ENCODE assay signal across 8 cellular contexts in genomic region chr22:23895599-23896144, GRCh38. TPM values are rescaled to one million over a fixed set of nuclear protein-coding genes. Genes with fewer than 3 reads are reported as not detected.
DNase-seq lines count a peak whose midpoint lies in the region; ATAC-seq and TF ChIP-seq lines count a peak whose summit lies in the region.

No MANE protein-coding gene starts in this region.

- no peak overlapping the region for H2BK15ac ChIP-seq in IMR-90 (ENCODE audit: low read depth, low read length)

- H3K4me3 ChIP-seq in IMR-90 (ENCODE audit: insufficient read depth, low read depth, low read length) (peak overlapping the region; percentile 94), cardiac fibroblast (replicated peaks in 1 of 2; ENCODE audit: low read depth in 2 of 2, low read length in 2 of 2) (peak overlapping the region; percentile 78 to 92), mucosa of stomach (ENCODE audit: low read length) (no peak overlapping the region)

- peak overlapping the region; percentile 100 for H2AK9ac ChIP-seq in IMR-90 (replicated peaks; ENCODE audit: low read depth, low read length, poor library complexity)

- H3K9me1 ChIP-seq in IMR-90 (ENCODE audit: insufficient read depth, low read length) = peaks cover 21% of the 10 kb centered on the region

- no peak for TF ChIP-seq CTCF in 22Rv1 (IDR thresholded peaks at IDR 0.05)
- no peak for TF ChIP-seq CTCF in IMR-90 (conservative IDR thresholded peaks at IDR 0.05; ENCODE audit: low read depth, low read length)
- TF ChIP-seq CTCF in cardiac fibroblast (IDR thresholded peaks at IDR 0.05; ENCODE audit: low read depth, low read length) = no peak

- H3K23ac ChIP-seq in IMR-90 (ENCODE audit: low read depth, low read length) = peak overlapping the region; percentile 59; the same call in 1 of the 2 replicates

- in situ Hi-C loops in IMR-90 (cut with MboI; ENCODE audit: low sequenced_read_pairs) = no loop called here

- H3K4me1 ChIP-seq in IMR-90 (ENCODE audit: control insufficient read depth, insufficient read depth, low read length) = peaks cover 12% of the 10 kb centered on the region
- peaks cover 19% of the 10 kb centered on the region for H3K4me1 ChIP-seq in mucosa of stomach (ENCODE audit: control insufficient read depth, insufficient read depth, low read length)

- no CpG with 5 or more reads among the region's 16 CpGs for WGBS in IMR-90 (ENCODE audit: extremely low coverage in 2 of 2, insufficient read length in 1 of 2), 2 experiments

- peak overlapping the region; percentile 87; the same call in 1 of the 2 replicates for H4K91ac ChIP-seq in IMR-90 (ENCODE audit: insufficient read depth, low read depth, low read length)

- H3K4me2 ChIP-seq in IMR-90 (ENCODE audit: low read depth, low read length) = peak overlapping the region; percentile 76

- H3K9ac ChIP-seq in IMR-90 (ENCODE audit: low read depth, low read length) (peak overlapping the region; percentile 96), mucosa of stomach (ENCODE audit: low read length) (peak overlapping the region; percentile 89)

- H3K9me3 ChIP-seq in IMR-90 (ENCODE audit: control insufficient read depth, insufficient read depth, low read length) = no peaks in the 10 kb centered on the region
- no peaks in the 10 kb centered on the region for H3K9me3 ChIP-seq in mucosa of stomach (ENCODE audit: control insufficient read depth, low read length)

- no peak overlapping the region for H4K5ac ChIP-seq in IMR-90 (ENCODE audit: low read depth, low read length)

- peaks cover 24% of the 10 kb centered on the region for H4K20me1 ChIP-seq in IMR-90 (ENCODE audit: insufficient read depth, low read length)

- H2BK120ac ChIP-seq in IMR-90 (ENCODE audit: low read depth, low read length) = no peak overlapping the region

- dilution Hi-C loops in IMR-90 (cut with HindIII; ENCODE audit: low sequenced_read_pairs, unreplicated experiment) = no loop called here

- H4K8ac ChIP-seq in IMR-90 (ENCODE audit: low read depth in 2 of 2, low read length in 2 of 2) = no peak overlapping the region; a peak in 1 of 4 replicates

- TF ChIP-seq POLR2A in IMR-90 (IDR thresholded peaks at IDR 0.05; ENCODE audit: low read depth, low read length) = no peak

- H3K4ac ChIP-seq in IMR-90 (ENCODE audit: low read depth, low read length) = peak overlapping the region; percentile 96

- H3K27ac ChIP-seq in 22Rv1 (peak overlapping the region; percentile 98), IMR-90 (ENCODE audit: insufficient read depth, low read length) (peak overlapping the region; percentile 98)

- H3K14ac ChIP-seq in IMR-90 (replicated peaks; ENCODE audit: low read depth, low read length) = peak overlapping the region; percentile 91

- peak overlapping the region; percentile 68 for H2AK5ac ChIP-seq in IMR-90 (ENCODE audit: low read depth, low read length)

- CTCF ChIA-PET in IMR-90 (lab: Yijun Ruan, JAX) (no interaction called here), HEK293T (lab: Yijun Ruan, JAX) (no interaction called here)

- no peak overlapping the region for H3K18ac ChIP-seq in IMR-90 (ENCODE audit: low read depth, low read length)

- H2AFZ ChIP-seq in IMR-90 (replicated peaks; ENCODE audit: low read length, poor library complexity) = peak overlapping the region; percentile 97

- POLR2A ChIA-PET in IMR-90 (lab: Charles Lee; ENCODE audit: unreplicated experiment) = no interaction called here
- POLR2A ChIA-PET in HEK293T (lab: Yijun Ruan, JAX) = interaction anchor here (4.9 kb wide), 1 partner anchor 16 kb away, joined by 38 read pairs; no protein-coding TSS in a partner anchor

- H3K56ac ChIP-seq in IMR-90 (ENCODE audit: extremely low read depth, insufficient read depth, low read length) = peak overlapping the region; percentile 60; the same call in 1 of the 2 replicates

- ATAC-seq in IMR-90 (ENCODE audit: low read depth) = no peak

- H3K79me1 ChIP-seq in IMR-90 (ENCODE audit: low read depth in 1 of 2, low read length in 2 of 2) = peaks cover 17 to 31% of the 10 kb centered on the region in 2 experiments

- no peak for TF ChIP-seq RAD21 in IMR-90 (IDR thresholded peaks at IDR 0.05; ENCODE audit: low read length)

- H2BK20ac ChIP-seq in IMR-90 (ENCODE audit: low read depth, low read length) = no peak overlapping the region

- intact Hi-C loops in IMR-90 (cut with micrococcal nuclease) = no loop called here

- no TSS peak for BruUV-seq in IMR-90 (replicated peaks; lab: Mats Ljungman, UMichigan)

- peak overlapping the region; percentile 99 for H2BK5ac ChIP-seq in IMR-90 (ENCODE audit: low read depth, low read length, poor library complexity, severe bottlenecking)

- DNase-seq in IMR-90 = no peak
- no peak for DNase-seq in cardiac fibroblast (ENCODE audit: low read depth in 2 of 2)
- no peak for DNase-seq in D341Med (ENCODE audit: low spot score)
- DNase-seq in HT-29 (ENCODE audit: low spot score) = no peak
- no peak for DNase-seq in HEK293T (ENCODE audit: extremely low spot score)
- no peak for DNase-seq in iPS-NIHi7 (ENCODE audit: extremely low spot score)

- no peaks in the 10 kb centered on the region for H3K27me3 ChIP-seq in IMR-90 (ENCODE audit: control insufficient read depth, insufficient read depth, low read length)
- no peaks in the 10 kb centered on the region for H3K27me3 ChIP-seq in mucosa of stomach (ENCODE audit: control insufficient read depth, insufficient read depth, low read length)

- H3K36me3 ChIP-seq in IMR-90 (ENCODE audit: control insufficient read depth, insufficient read depth, low read length) (peaks cover 24% of the 10 kb centered on the region), mucosa of stomach (ENCODE audit: control insufficient read depth, insufficient read depth, low read length) (no peaks in the 10 kb centered on the region)

TF ChIP-seq in IMR-90, 13 proteins besides CTCF, POLR2A, EP300 and RAD21 (continues in another document):
- TF ChIP-seq, protein P1, sequence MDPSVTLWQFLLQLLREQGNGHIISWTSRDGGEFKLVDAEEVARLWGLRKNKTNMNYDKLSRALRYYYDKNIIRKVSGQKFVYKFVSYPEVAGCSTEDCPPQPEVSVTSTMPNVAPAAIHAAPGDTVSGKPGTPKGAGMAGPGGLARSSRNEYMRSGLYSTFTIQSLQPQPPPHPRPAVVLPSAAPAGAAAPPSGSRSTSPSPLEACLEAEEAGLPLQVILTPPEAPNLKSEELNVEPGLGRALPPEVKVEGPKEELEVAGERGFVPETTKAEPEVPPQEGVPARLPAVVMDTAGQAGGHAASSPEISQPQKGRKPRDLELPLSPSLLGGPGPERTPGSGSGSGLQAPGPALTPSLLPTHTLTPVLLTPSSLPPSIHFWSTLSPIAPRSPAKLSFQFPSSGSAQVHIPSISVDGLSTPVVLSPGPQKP (IDR thresholded peaks at IDR 0.05; ENCODE audit: borderline replicate concordance, low read depth, low read length) = no peak
- TF ChIP-seq MAFK (IDR thresholded peaks at IDR 0.05; ENCODE audit: low read depth, low read length) = no peak
- TF ChIP-seq MXI1 (IDR thresholded peaks at IDR 0.05; ENCODE audit: borderline replicate concordance, low read depth, low read length) = no peak
- TF ChIP-seq CHD1 (IDR thresholded peaks at IDR 0.05; ENCODE audit: low read depth, low read length) = no peak
- no peak for TF ChIP-seq CEBPB (IDR thresholded peaks at IDR 0.05; ENCODE audit: low read depth, low read length)
- no peak for TF ChIP-seq MAZ (IDR thresholded peaks at IDR 0.05; ENCODE audit: borderline replicate concordance, low read depth, low read length)
- TF ChIP-seq SMC3 (IDR thresholded peaks at IDR 0.05; ENCODE audit: low read depth, low read length) = no peak

TF ChIP-seq in HEK293T, 16 proteins besides CTCF, POLR2A, EP300 and RAD21:
- TF ChIP-seq SUZ12 (IDR thresholded peaks at IDR 0.05) (no peak), FOXM1 (IDR thresholded peaks at IDR 0.05; ENCODE audit: borderline replicate concordance) (no peak), HDGF (IDR thresholded peaks at IDR 0.05; ENCODE audit: borderline replicate concordance) (no peak), FOXA1 (IDR thresholded peaks at IDR 0.05) (no peak), CTBP1 (IDR thresholded peaks at IDR 0.05; ENCODE audit: borderline replicate concordance) (no peak), ZNF384 (IDR thresholded peaks at IDR 0.05) (no peak), BHLHE40 (IDR thresholded peaks at IDR 0.05; ENCODE audit: borderline replicate concordance) (no peak)

RNA-seq across cellular contexts. Expression of gene MIF, which starts 1.5 kb away (rescaled TPM):
- total RNA-seq in IMR-90 (2012; rRNA removed) = 123 and 125 TPM in 2 replicates
- 530 and 798 TPM in 2 replicates for polyA plus RNA-seq in IMR-90 (2012; rRNA removed)
- polyA plus RNA-seq in IMR-90 (2012; cell fraction: cytosol; rRNA removed) = 412 and 1,658 TPM in 2 replicates
- polyA plus RNA-seq in IMR-90 (2012; cell fraction: nucleus; rRNA removed; ENCODE audit: low replicate concordance) = 299 and 621 TPM in 2 replicates
- 875 and 977 TPM in 2 replicates for total RNA-seq in HT-29 (2014; rRNA removed; shearing (Covaris generic))

RNA-seq across cellular contexts. Expression of gene SLC2A11, which starts 38.0 kb away (rescaled TPM):
- 2.8 and 3.2 TPM in 2 replicates for total RNA-seq in IMR-90 (2012; rRNA removed)
- polyA plus RNA-seq in IMR-90 (2012; rRNA removed) = 6.6 and 8.7 TPM in 2 replicates
- 7.6 and 10.2 TPM in 2 replicates for polyA plus RNA-seq in IMR-90 (2012; cell fraction: cytosol; rRNA removed)
- 38.2 and 42.7 TPM in 2 replicates for polyA plus RNA-seq in IMR-90 (2012; cell fraction: nucleus; rRNA removed; ENCODE audit: low replicate concordance)
- 7.7 and 9.7 TPM in 2 replicates for total RNA-seq in HT-29 (2014; rRNA removed; shearing (Covaris generic))

RNA-seq across cellular contexts. Expression of gene DERL3, which starts 56.9 kb away (rescaled TPM):
- total RNA-seq in IMR-90 (2012; rRNA removed) = under 0.01 and 0.18 TPM in 2 replicates
- 0.50 and 0.62 TPM in 2 replicates for polyA plus RNA-seq in IMR-90 (2012; rRNA removed)
- 0.41 and 0.49 TPM in 2 replicates for polyA plus RNA-seq in IMR-90 (2012; cell fraction: cytosol; rRNA removed)
- polyA plus RNA-seq in IMR-90 (2012; cell fraction: nucleus; rRNA removed; ENCODE audit: low replicate concordance) = 0.96 and 2.2 TPM in 2 replicates
- 0.79 and 0.91 TPM in 2 replicates for total RNA-seq in HT-29 (2014; rRNA removed; shearing (Covaris generic))
